Comparison of ENCODE assay signal across 31 cellular contexts in genomic region chr22:43299736-43300135, GRCh38. TPM values are rescaled to one million over a fixed set of nuclear protein-coding genes. Genes with fewer than 3 reads are reported as not detected.
"Had no signal": no experiment of that assay in that cellular context is flagged by ENCODE, and none has a peak within 500 bp of the region (broad histone marks: within the 10 kb centered on the region; RNA-seq: fewer than 3 reads in every experiment).

No MANE protein-coding gene starts in this region.

- FAIRE-seq: keratinocyte had no signal

- H3K36me3 ChIP-seq: left lung, lower lobe of right lung, ovary, right atrium auricular region, stomach, thyroid gland, transverse colon, upper lobe of left lung, vagina had no signal

- H3K27ac Mint-ChIP-seq: mesothelial cell of epicardium; naive thymus-derived CD4-positive, alpha-beta T cell; natural killer cell treated with Interleukin-12 subunit alpha and Interleukin-12 subunit beta and Interleukin-15 and Interleukin-18, amount 100 ng/mL, for 72 hours; stimulated activated naive B cell treated with anti-CD40 and anti-IgM and Interleukin-4, amounts not matched to agents 10 μg/mL and 1 μg/mL and 100 μg/mL, for 72 hours had no signal

- H3K4me1 Mint-ChIP-seq: stimulated activated naive B cell treated with anti-CD40 and anti-IgM and Interleukin-4, amounts not matched to agents 10 μg/mL and 1 μg/mL and 100 μg/mL, for 72 hours had no signal

- H3K4me3 ChIP-seq: left lung, lower lobe of right lung, ovary, right atrium auricular region, skin epidermis, stomach, testis, thyroid gland, transverse colon, upper lobe of left lung, vagina had no signal

- ATAC-seq: left cardiac atrium; left lung; lower lobe of right lung; naive thymus-derived CD4-positive, alpha-beta T cell; natural killer cell treated with Interleukin-12 subunit alpha and Interleukin-12 subunit beta and Interleukin-15 and Interleukin-18, amount 100 ng/mL, for 72 hours; sciatic nerve; stimulated activated naive B cell treated with anti-CD40 and anti-IgM and Interleukin-4, amounts not matched to agents 10 μg/mL and 1 μg/mL and 100 μg/mL, for 72 hours; stimulated activated naive CD8-positive, alpha-beta T cell treated with anti-CD3 and anti-CD28 coated beads, Interleukin-15, Interleukin-2, amounts not matched to agents 100 U/mL and 50 U/mL, for 24 hours had no signal

- H3K9me3 Mint-ChIP-seq: mesothelial cell of epicardium; naive thymus-derived CD4-positive, alpha-beta T cell; natural killer cell treated with Interleukin-12 subunit alpha and Interleukin-12 subunit beta and Interleukin-15 and Interleukin-18, amount 100 ng/mL, for 72 hours; neural crest cell; stimulated activated naive B cell treated with anti-CD40 and anti-IgM and Interleukin-4, amounts not matched to agents 10 μg/mL and 1 μg/mL and 100 μg/mL, for 72 hours had no signal

- H3K4me3 Mint-ChIP-seq: mesothelial cell of epicardium; naive thymus-derived CD4-positive, alpha-beta T cell; natural killer cell treated with Interleukin-12 subunit alpha and Interleukin-12 subunit beta and Interleukin-15 and Interleukin-18, amount 100 ng/mL, for 72 hours; neural crest cell; stimulated activated naive B cell treated with anti-CD40 and anti-IgM and Interleukin-4, amounts not matched to agents 10 μg/mL and 1 μg/mL and 100 μg/mL, for 72 hours had no signal

- H3K36me3 Mint-ChIP-seq: mesothelial cell of epicardium; naive thymus-derived CD4-positive, alpha-beta T cell; natural killer cell treated with Interleukin-12 subunit alpha and Interleukin-12 subunit beta and Interleukin-15 and Interleukin-18, amount 100 ng/mL, for 72 hours; stimulated activated naive B cell treated with anti-CD40 and anti-IgM and Interleukin-4, amounts not matched to agents 10 μg/mL and 1 μg/mL and 100 μg/mL, for 72 hours had no signal

- DNase-seq: hippocampal formation; kidney glomerular epithelial cell; left cardiac atrium; left lung; lower lobe of right lung; mammary epithelial cell; mesendoderm; naive thymus-derived CD4-positive, alpha-beta T cell; nucleus accumbens; ovary; stimulated activated CD4-positive, alpha-beta T cell treated with anti-CD3 and anti-CD28 coated beads, Interleukin-12 subunit alpha, Interleukin-12 subunit beta, amount 100 ng/mL, for 4 hours; stimulated activated CD4-positive, alpha-beta T cell treated with anti-CD3 and anti-CD28 coated beads, Interleukin-15, amount 100 ng/mL, for 24 hours; stimulated activated CD4-positive, alpha-beta T cell treated with anti-CD3 and anti-CD28 coated beads, Interleukin-2, amount 100 ng/mL, for 24 hours; stimulated activated CD4-positive, alpha-beta T cell treated with anti-CD3 and anti-CD28 coated beads, Interleukin-4, amount 100 ng/mL, for 1 hour; stimulated activated naive B cell treated with anti-CD40 and anti-IgM and Interleukin-4, amounts not matched to agents 10 μg/mL and 1 μg/mL and 100 μg/mL, for 72 hours; stimulated activated naive CD8-positive, alpha-beta T cell treated with anti-CD3 and anti-CD28 coated beads, Interleukin-15, Interleukin-2, amounts not matched to agents 100 U/mL and 50 U/mL, for 24 hours; stomach; testis; thyroid gland; transverse colon had no signal

- H3K27me3 ChIP-seq: left lung, ovary, right atrium auricular region, stomach, testis, thyroid gland, transverse colon, upper lobe of left lung, vagina had no signal

- H3K27ac ChIP-seq: left lung, lower lobe of right lung, right atrium auricular region, skin epidermis, stomach, thyroid gland, transverse colon, upper lobe of left lung, vagina had no signal

- H3K9me3 ChIP-seq: left lung, lower lobe of right lung, ovary, right atrium auricular region, stomach, testis, thyroid gland, transverse colon, upper lobe of left lung, vagina had no signal

RNA-seq across cellular contexts. Expression of gene SCUBE1, which starts 43.4 kb away (rescaled TPM):
- total RNA-seq: mammary epithelial cell, myocyte, pulmonary artery endothelial cell had no signal
- polyA plus RNA-seq: keratinocyte; mammary epithelial cell; naive thymus-derived CD4-positive, alpha-beta T cell had no signal
